1 cellular context compared by ENCODE assay signal in the genomic region with DNA sequence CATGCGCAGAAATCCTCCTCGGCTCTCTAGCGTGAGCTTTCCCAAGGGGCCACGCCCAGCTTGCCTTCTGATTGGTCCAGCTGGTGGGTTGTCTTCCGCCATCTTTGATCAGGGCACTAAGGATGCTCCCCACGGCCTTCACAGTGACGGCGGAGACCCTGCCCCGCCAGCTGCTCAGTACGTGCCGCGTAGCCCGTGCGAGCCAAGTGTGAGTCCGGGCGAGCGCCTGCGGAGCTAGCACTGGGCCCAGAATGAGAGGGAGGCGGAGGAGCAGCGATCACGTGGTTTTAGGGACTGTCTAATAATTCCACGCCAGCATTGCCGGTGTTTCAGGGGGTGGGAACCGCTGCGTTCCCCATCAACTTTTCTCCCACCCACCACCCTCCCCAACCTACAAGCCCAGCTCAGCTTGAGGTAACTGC.
A peak's percentile ranks its signal among the peaks of the same experiment; 100 is the strongest.
TF ChIP-seq lines count a peak whose summit lies in the region.

No MANE protein-coding gene starts in this region.

TF ChIP-seq in GM12878, 131 proteins besides CTCF, POLR2A, EP300 and RAD21 (continued from another document):
- TF ChIP-seq, protein P1, sequence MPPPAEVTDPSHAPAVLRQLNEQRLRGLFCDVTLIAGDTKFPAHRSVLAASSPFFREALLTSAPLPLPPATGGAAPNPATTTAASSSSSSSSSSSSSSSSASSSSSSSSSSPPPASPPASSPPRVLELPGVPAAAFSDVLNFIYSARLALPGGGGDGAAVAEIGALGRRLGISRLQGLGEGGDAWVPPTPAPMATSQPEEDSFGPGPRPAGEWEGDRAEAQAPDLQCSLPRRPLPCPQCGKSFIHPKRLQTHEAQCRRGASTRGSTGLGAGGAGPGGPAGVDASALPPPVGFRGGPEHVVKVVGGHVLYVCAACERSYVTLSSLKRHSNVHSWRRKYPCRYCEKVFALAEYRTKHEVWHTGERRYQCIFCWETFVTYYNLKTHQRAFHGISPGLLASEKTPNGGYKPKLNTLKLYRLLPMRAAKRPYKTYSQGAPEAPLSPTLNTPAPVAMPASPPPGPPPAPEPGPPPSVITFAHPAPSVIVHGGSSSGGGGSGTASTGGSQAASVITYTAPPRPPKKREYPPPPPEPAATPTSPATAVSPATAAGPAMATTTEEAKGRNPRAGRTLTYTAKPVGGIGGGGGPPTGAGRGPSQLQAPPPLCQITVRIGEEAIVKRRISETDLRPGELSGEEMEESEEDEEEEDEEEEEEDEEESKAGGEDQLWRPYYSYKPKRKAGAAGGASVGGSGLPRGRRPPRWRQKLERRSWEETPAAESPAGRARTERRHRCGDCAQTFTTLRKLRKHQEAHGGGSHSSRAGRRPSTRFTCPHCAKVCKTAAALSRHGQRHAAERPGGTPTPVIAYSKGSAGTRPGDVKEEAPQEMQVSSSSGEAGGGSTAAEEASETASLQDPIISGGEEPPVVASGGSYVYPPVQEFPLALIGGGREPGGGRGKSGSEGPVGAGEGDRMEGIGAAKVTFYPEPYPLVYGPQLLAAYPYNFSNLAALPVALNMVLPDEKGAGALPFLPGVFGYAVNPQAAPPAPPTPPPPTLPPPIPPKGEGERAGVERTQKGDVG (CRISPR knock-in tag; IDR thresholded peaks at IDR 0.05) = no peak
- TF ChIP-seq JUND (IDR thresholded peaks at IDR 0.05; ENCODE audit: low read depth, low read length) (0 out of 2 replicates have a peak, but pooled peaks have one; percentile 45), CHD4 (IDR thresholded peaks at IDR 0.05) (no peak), ASH2L (IDR thresholded peaks at IDR 0.05; ENCODE audit: borderline replicate concordance, low read depth) (no peak), BACH1 (IDR thresholded peaks at IDR 0.05; ENCODE audit: borderline replicate concordance) (peak; percentile 44), EED (IDR thresholded peaks at IDR 0.05; ENCODE audit: low read depth) (no peak), POLR2AphosphoS2 (IDR thresholded peaks at IDR 0.05; ENCODE audit: low read depth, low read length) (0 out of 2 replicates have a peak, but pooled peaks have one; percentile 65), POLR2AphosphoS5 (IDR thresholded peaks at IDR 0.05; ENCODE audit: low read length) (peak; percentile 77), NR2C1 (IDR thresholded peaks at IDR 0.05) (peak; percentile 75), SIN3A (IDR thresholded peaks at IDR 0.05; ENCODE audit: low read depth, low read length) (peak; percentile 78), SREBF2 (IDR thresholded peaks at IDR 0.05; ENCODE audit: low read length) (no peak), ZNF24 (IDR thresholded peaks at IDR 0.05) (no peak), SREBF1 (IDR thresholded peaks at IDR 0.05; ENCODE audit: low read length) (0 out of 2 replicates have a peak, but pooled peaks have one; percentile 38), KDM1A (IDR thresholded peaks at IDR 0.05; ENCODE audit: borderline replicate concordance) (no peak), RB1 (IDR thresholded peaks at IDR 0.05; ENCODE audit: borderline replicate concordance) (0 out of 2 replicates have a peak, but pooled peaks have one; percentile 50), SMAD5 (IDR thresholded peaks at IDR 0.05; ENCODE audit: low read depth) (peak; percentile 24; the same call in 1 of the 2 replicates), HCFC1 (IDR thresholded peaks at IDR 0.05; ENCODE audit: low read length) (peak; percentile 90), TAF1 (IDR thresholded peaks at IDR 0.05; ENCODE audit: borderline replicate concordance, low read depth, low read length) (peak; percentile 45; the same call in 1 of the 2 replicates), EGR1 (IDR thresholded peaks at IDR 0.05; ENCODE audit: borderline replicate concordance in 1 of 2, low read depth in 2 of 2, low read length in 2 of 2) (peak in 1 of 2 experiments; percentile 85; a peak in 2 of 3 replicates), MEF2B (IDR thresholded peaks at IDR 0.05; ENCODE audit: partially characterized antibody, poor library complexity, severe bottlenecking) (peak; percentile 80), ZBED1 (IDR thresholded peaks at IDR 0.05; ENCODE audit: borderline replicate concordance) (no peak), MXI1 (IDR thresholded peaks at IDR 0.05; ENCODE audit: low read depth, low read length) (peak; percentile 94)
- TF ChIP-seq, protein P2, sequence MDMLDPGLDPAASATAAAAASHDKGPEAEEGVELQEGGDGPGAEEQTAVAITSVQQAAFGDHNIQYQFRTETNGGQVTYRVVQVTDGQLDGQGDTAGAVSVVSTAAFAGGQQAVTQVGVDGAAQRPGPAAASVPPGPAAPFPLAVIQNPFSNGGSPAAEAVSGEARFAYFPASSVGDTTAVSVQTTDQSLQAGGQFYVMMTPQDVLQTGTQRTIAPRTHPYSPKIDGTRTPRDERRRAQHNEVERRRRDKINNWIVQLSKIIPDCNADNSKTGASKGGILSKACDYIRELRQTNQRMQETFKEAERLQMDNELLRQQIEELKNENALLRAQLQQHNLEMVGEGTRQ (IDR thresholded peaks at IDR 0.05; ENCODE audit: borderline replicate concordance, low read depth, low read length) = peak; percentile 84
- TF ChIP-seq, protein P3, sequence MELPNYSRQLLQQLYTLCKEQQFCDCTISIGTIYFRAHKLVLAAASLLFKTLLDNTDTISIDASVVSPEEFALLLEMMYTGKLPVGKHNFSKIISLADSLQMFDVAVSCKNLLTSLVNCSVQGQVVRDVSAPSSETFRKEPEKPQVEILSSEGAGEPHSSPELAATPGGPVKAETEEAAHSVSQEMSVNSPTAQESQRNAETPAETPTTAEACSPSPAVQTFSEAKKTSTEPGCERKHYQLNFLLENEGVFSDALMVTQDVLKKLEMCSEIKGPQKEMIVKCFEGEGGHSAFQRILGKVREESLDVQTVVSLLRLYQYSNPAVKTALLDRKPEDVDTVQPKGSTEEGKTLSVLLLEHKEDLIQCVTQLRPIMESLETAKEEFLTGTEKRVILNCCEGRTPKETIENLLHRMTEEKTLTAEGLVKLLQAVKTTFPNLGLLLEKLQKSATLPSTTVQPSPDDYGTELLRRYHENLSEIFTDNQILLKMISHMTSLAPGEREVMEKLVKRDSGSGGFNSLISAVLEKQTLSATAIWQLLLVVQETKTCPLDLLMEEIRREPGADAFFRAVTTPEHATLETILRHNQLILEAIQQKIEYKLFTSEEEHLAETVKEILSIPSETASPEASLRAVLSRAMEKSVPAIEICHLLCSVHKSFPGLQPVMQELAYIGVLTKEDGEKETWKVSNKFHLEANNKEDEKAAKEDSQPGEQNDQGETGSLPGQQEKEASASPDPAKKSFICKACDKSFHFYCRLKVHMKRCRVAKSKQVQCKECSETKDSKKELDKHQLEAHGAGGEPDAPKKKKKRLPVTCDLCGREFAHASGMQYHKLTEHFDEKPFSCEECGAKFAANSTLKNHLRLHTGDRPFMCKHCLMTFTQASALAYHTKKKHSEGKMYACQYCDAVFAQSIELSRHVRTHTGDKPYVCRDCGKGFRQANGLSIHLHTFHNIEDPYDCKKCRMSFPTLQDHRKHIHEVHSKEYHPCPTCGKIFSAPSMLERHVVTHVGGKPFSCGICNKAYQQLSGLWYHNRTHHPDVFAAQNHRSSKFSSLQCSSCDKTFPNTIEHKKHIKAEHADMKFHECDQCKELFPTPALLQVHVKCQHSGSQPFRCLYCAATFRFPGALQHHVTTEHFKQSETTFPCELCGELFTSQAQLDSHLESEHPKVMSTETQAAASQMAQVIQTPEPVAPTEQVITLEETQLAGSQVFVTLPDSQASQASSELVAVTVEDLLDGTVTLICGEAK (IDR thresholded peaks at IDR 0.05; ENCODE audit: borderline replicate concordance) = no peak
- TF ChIP-seq, protein P4, sequence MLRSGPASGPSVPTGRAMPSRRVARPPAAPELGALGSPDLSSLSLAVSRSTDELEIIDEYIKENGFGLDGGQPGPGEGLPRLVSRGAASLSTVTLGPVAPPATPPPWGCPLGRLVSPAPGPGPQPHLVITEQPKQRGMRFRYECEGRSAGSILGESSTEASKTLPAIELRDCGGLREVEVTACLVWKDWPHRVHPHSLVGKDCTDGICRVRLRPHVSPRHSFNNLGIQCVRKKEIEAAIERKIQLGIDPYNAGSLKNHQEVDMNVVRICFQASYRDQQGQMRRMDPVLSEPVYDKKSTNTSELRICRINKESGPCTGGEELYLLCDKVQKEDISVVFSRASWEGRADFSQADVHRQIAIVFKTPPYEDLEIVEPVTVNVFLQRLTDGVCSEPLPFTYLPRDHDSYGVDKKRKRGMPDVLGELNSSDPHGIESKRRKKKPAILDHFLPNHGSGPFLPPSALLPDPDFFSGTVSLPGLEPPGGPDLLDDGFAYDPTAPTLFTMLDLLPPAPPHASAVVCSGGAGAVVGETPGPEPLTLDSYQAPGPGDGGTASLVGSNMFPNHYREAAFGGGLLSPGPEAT (IDR thresholded peaks at IDR 0.05; ENCODE audit: low read depth) = peak; percentile 86; the same call in 1 of the 2 replicates
